17 cellular contexts compared by ENCODE assay signal in the genomic region with DNA sequence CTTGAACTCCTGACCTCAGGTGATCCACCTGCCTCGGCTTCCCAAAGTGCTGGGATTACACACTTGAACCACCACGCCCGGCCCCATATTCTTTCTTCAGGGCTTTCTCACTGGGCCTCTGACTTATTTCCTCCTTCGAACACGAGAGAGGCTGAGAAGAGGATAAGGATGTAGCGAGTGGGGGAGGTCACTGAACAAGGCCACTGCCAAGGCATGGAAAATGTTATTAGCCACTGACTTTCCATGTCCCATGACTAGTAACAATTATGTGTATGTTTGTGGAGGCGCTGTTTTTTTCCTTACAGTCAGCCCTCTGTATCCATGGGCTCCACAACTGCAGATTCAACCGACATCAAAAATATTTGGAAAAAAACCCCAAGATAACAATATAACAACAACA. TPM values are rescaled to one million over a fixed set of nuclear protein-coding genes. Genes with fewer than 3 reads are reported as not detected.
A peak's percentile ranks its signal among the peaks of the same experiment; 100 is the strongest.
DNase-seq lines count a peak whose midpoint lies in the region; ATAC-seq and TF ChIP-seq lines count a peak whose summit lies in the region.
"Had no signal": no experiment of that assay in that cellular context is flagged by ENCODE, and none has a peak within 500 bp of the region (broad histone marks: within the 10 kb centered on the region; RNA-seq: fewer than 3 reads in every experiment).

No MANE protein-coding gene starts in this region.

- DNase-seq in COLO829 (ENCODE audit: low spot score), result peak; percentile 40
- DNase-seq in dermis blood vessel endothelial cell, result peak; percentile 68
- DNase-seq in epidermal melanocyte (ENCODE audit: insufficient read length, low spot score), result peak; percentile 85
- DNase-seq in stimulated activated CD8-positive, alpha-beta memory T cell treated with anti-CD3 and anti-CD28 coated beads, Interleukin-4, amount 100 ng/mL, for 48 hours, result no peak
- no peak for DNase-seq in COR-L47 (lab: John Stamatoyannopoulos, UW)
- DNase-seq: C1 segment of cervical spinal cord; Calu3; CD4-positive, CD25-positive, alpha-beta regulatory T cell; CD8-positive, alpha-beta T cell; DMS53; DMS79 treated with DMSO at 0.1 percent for 48 hours; GF-D8; H9 had no signal

- no peak for ATAC-seq in SK-N-SH treated with all-trans-retinoic acid at 6 μM for 48 hours
- ATAC-seq: CD8-positive, alpha-beta T cell; GM23338; HCT116 had no signal

TF ChIP-seq in SK-N-SH treated with all-trans-retinoic acid at 6 μM for 48 hours, 23 proteins besides CTCF, POLR2A, EP300 and RAD21:
- TF ChIP-seq TCF4 (CRISPR knock-in tag; IDR thresholded peaks at IDR 0.05; ENCODE audit: borderline replicate concordance) (no peak), ESRRG (CRISPR knock-in tag; IDR thresholded peaks at IDR 0.05) (no peak), CSDC2 (CRISPR knock-in tag; IDR thresholded peaks at IDR 0.05) (no peak), ZNF8 (CRISPR knock-in tag; IDR thresholded peaks at IDR 0.05) (no peak), SNAI2 (CRISPR knock-in tag; IDR thresholded peaks at IDR 0.05) (no peak), ARNTL (CRISPR knock-in tag; IDR thresholded peaks at IDR 0.05; ENCODE audit: borderline replicate concordance, low read depth) (no peak), GLIS3 (CRISPR knock-in tag; IDR thresholded peaks at IDR 0.05) (no peak), OSR1 (CRISPR knock-in tag; IDR thresholded peaks at IDR 0.05) (no peak), ZC3H10 (CRISPR knock-in tag; IDR thresholded peaks at IDR 0.05) (no peak), ZFP30 (CRISPR knock-in tag; IDR thresholded peaks at IDR 0.05) (no peak), RARB (CRISPR knock-in tag; IDR thresholded peaks at IDR 0.05) (no peak), ZFP3 (CRISPR knock-in tag; IDR thresholded peaks at IDR 0.05) (no peak), PPARA (CRISPR knock-in tag; IDR thresholded peaks at IDR 0.05; ENCODE audit: borderline replicate concordance) (no peak), ISL1 (CRISPR knock-in tag; IDR thresholded peaks at IDR 0.05) (no peak), ZNF70 (CRISPR knock-in tag; IDR thresholded peaks at IDR 0.05) (no peak)
- TF ChIP-seq, protein P1, sequence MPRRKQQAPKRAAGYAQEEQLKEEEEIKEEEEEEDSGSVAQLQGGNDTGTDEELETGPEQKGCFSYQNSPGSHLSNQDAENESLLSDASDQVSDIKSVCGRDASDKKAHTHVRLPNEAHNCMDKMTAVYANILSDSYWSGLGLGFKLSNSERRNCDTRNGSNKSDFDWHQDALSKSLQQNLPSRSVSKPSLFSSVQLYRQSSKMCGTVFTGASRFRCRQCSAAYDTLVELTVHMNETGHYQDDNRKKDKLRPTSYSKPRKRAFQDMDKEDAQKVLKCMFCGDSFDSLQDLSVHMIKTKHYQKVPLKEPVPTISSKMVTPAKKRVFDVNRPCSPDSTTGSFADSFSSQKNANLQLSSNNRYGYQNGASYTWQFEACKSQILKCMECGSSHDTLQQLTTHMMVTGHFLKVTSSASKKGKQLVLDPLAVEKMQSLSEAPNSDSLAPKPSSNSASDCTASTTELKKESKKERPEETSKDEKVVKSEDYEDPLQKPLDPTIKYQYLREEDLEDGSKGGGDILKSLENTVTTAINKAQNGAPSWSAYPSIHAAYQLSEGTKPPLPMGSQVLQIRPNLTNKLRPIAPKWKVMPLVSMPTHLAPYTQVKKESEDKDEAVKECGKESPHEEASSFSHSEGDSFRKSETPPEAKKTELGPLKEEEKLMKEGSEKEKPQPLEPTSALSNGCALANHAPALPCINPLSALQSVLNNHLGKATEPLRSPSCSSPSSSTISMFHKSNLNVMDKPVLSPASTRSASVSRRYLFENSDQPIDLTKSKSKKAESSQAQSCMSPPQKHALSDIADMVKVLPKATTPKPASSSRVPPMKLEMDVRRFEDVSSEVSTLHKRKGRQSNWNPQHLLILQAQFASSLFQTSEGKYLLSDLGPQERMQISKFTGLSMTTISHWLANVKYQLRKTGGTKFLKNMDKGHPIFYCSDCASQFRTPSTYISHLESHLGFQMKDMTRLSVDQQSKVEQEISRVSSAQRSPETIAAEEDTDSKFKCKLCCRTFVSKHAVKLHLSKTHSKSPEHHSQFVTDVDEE (CRISPR knock-in tag; IDR thresholded peaks at IDR 0.05), result no peak
- TF ChIP-seq, protein P2, sequence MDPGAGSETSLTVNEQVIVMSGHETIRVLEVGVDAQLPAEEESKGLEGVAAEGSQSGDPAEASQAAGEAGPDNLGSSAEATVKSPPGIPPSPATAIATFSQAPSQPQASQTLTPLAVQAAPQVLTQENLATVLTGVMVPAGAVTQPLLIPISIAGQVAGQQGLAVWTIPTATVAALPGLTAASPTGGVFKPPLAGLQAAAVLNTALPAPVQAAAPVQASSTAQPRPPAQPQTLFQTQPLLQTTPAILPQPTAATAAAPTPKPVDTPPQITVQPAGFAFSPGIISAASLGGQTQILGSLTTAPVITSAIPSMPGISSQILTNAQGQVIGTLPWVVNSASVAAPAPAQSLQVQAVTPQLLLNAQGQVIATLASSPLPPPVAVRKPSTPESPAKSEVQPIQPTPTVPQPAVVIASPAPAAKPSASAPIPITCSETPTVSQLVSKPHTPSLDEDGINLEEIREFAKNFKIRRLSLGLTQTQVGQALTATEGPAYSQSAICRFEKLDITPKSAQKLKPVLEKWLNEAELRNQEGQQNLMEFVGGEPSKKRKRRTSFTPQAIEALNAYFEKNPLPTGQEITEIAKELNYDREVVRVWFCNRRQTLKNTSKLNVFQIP (CRISPR knock-in tag; IDR thresholded peaks at IDR 0.05; ENCODE audit: borderline replicate concordance, low read depth), result no peak
- TF ChIP-seq, protein P3, sequence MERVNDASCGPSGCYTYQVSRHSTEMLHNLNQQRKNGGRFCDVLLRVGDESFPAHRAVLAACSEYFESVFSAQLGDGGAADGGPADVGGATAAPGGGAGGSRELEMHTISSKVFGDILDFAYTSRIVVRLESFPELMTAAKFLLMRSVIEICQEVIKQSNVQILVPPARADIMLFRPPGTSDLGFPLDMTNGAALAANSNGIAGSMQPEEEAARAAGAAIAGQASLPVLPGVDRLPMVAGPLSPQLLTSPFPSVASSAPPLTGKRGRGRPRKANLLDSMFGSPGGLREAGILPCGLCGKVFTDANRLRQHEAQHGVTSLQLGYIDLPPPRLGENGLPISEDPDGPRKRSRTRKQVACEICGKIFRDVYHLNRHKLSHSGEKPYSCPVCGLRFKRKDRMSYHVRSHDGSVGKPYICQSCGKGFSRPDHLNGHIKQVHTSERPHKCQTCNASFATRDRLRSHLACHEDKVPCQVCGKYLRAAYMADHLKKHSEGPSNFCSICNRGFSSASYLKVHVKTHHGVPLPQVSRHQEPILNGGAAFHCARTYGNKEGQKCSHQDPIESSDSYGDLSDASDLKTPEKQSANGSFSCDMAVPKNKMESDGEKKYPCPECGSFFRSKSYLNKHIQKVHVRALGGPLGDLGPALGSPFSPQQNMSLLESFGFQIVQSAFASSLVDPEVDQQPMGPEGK (CRISPR knock-in tag; IDR thresholded peaks at IDR 0.05; ENCODE audit: borderline replicate concordance), result no peak

RNA-seq across cellular contexts. Expression of gene FCHSD1, which starts 12.3 kb away (rescaled TPM):
- total RNA-seq in dermis blood vessel endothelial cell, result 20.9 and 24.0 TPM in 2 replicates

RNA-seq across cellular contexts. Expression of gene ARAP3, which starts 18.5 kb away (rescaled TPM):
- 46.1 and 65.8 TPM in 2 replicates for total RNA-seq in dermis blood vessel endothelial cell
- total RNA-seq: G401 had no signal

RNA-seq across cellular contexts. Expression of gene RELL2, which starts 26.7 kb away (rescaled TPM):
- 3.9 and 9.9 TPM in 2 replicates for total RNA-seq in dermis blood vessel endothelial cell

RNA-seq across cellular contexts. Expression of gene HDAC3, which starts 26.9 kb away (rescaled TPM):
- 43.7 and 45.0 TPM in 2 replicates for total RNA-seq in dermis blood vessel endothelial cell

RNA-seq across cellular contexts. Expression of gene DIAPH1, which starts 44.7 kb away (rescaled TPM):
- total RNA-seq in dermis blood vessel endothelial cell, result 42.2 and 91.9 TPM in 2 replicates

Comparison
In these comparisons a context has a peak if more than half of its experiments do, and no peak if none do; other contexts are left out.
1. DNase-seq: peak in COLO829 (single experiment), dermis blood vessel endothelial cell (single experiment) and epidermal melanocyte (single experiment); none in stimulated activated CD8-positive, alpha-beta memory T cell treated with anti-CD3 and anti-CD28 coated beads, Interleukin-4, amount 100 ng/mL, for 48 hours (single experiment) and COR-L47 (single experiment).